26 cellular contexts compared by ENCODE assay signal in genomic region chrX:44305921-44306320, GRCh38. TPM values are rescaled to one million over a fixed set of nuclear protein-coding genes. Genes with fewer than 3 reads are reported as not detected.
A peak's percentile ranks its signal among the peaks of the same experiment; 100 is the strongest.
DNase-seq lines count a peak whose midpoint lies in the region; ATAC-seq, FAIRE-seq and TF ChIP-seq lines count a peak whose summit lies in the region.
"Had no signal": no experiment of that assay in that cellular context is flagged by ENCODE, and none has a peak within 500 bp of the region (broad histone marks: within the 10 kb centered on the region; RNA-seq: fewer than 3 reads in every experiment).

No MANE protein-coding gene starts in this region.

- H3K4me3 ChIP-seq in RWPE2 (ENCODE audit: severe bottlenecking): no peak overlapping the region
- no peak overlapping the region for H3K4me3 ChIP-seq in small intestine (ENCODE audit: low read depth in 1 of 2, low read length in 2 of 2)
- H3K4me3 ChIP-seq in WERI-Rb-1 (ENCODE audit: low read depth, low read length): no peak overlapping the region
- H3K4me3 ChIP-seq: BLaER1, GM23248, ovary, right atrium auricular region, upper lobe of left lung had no signal

- peak overlapping the region; percentile 8 for H3K27ac ChIP-seq in RWPE2 (ENCODE audit: poor library complexity, severe bottlenecking)
- H3K27ac ChIP-seq in small intestine (ENCODE audit: low read depth in 1 of 2, low read length in 1 of 2): peak overlapping the region in 1 of 2 donors; percentile 34
- no peak overlapping the region for H3K27ac ChIP-seq in WERI-Rb-1
- H3K27ac ChIP-seq: BLaER1, GM23248, ovary, right atrium auricular region, upper lobe of left lung had no signal

- 0 out of 3 replicates have a peak, but pooled peaks have one; percentile 10 for ATAC-seq in RWPE2 (ENCODE audit: low read depth)
- no peak for ATAC-seq in GM18861 (IDR thresholded peaks at IDR 0.05; ENCODE audit: unreplicated experiment)
- ATAC-seq: activated T-helper 17 cell treated with anti-CD3 and anti-CD28 coated beads, Interleukin-2, amount 50 U/mL, for 72 hours; left lobe of liver; natural killer cell; Right ventricle myocardium inferior had no signal

- H3K9me3 ChIP-seq in RWPE2 (ENCODE audit: severe bottlenecking) (no peaks in the 10 kb centered on the region), small intestine (ENCODE audit: control insufficient read depth, low read depth) (no peaks in the 10 kb centered on the region), WERI-Rb-1 (ENCODE audit: severe bottlenecking) (no peaks in the 10 kb centered on the region)
- H3K9me3 ChIP-seq: ovary, right atrium auricular region, upper lobe of left lung had no signal

- H3K36me3 ChIP-seq in RWPE2 (ENCODE audit: low read depth) (no peaks in the 10 kb centered on the region), small intestine (ENCODE audit: control insufficient read depth in 2 of 2, insufficient read depth in 2 of 2, low read length in 2 of 2) (no peaks in the 10 kb centered on the region), WERI-Rb-1 (no peaks in the 10 kb centered on the region)
- H3K36me3 ChIP-seq: BLaER1, ovary, right atrium auricular region, upper lobe of left lung had no signal

- DNase-seq in NCI-H2227 (lab: John Stamatoyannopoulos, UW; ENCODE audit: unreplicated experiment) (peak; percentile 38), NCI-H2227 treated with DMSO at 0.1 percent for 48 hours (lab: John Stamatoyannopoulos, UW) (no peak), NCI-H2171 (lab: John Stamatoyannopoulos, UW) (peak; percentile 36), RWPE2 (ENCODE audit: low spot score) (no peak), small intestine (peak; percentile 29), WERI-Rb-1 (no peak), HT-29 (ENCODE audit: low spot score) (no peak)
- DNase-seq: activated CD4-positive, alpha-beta T cell treated with anti-CD3 and anti-CD28 coated beads for 48 hours; activated naive CD8-positive, alpha-beta T cell treated with anti-CD3 and anti-CD28 coated beads for 36 hours; effector CD8-positive, alpha-beta T cell; glutamatergic neuron; GM23248; natural killer cell; NCI-H1048; NCI-H2029; ovary; stimulated activated CD4-positive, alpha-beta T cell treated with anti-CD3 and anti-CD28 coated beads, Interleukin-12 subunit alpha, Interleukin-12 subunit beta, amount 100 ng/mL, for 4 hours; SW 1271; upper lobe of left lung had no signal

- H3K4me1 ChIP-seq in RWPE2 (ENCODE audit: insufficient read depth, poor library complexity, severe bottlenecking) (peaks cover 4% of the 10 kb centered on the region), small intestine (ENCODE audit: control insufficient read depth in 2 of 2, insufficient read depth in 1 of 2, low read depth in 1 of 2, low read length in 1 of 2) (no peaks in the 10 kb centered on the region)
- H3K4me1 ChIP-seq: right atrium auricular region, upper lobe of left lung had no signal

- no peak for FAIRE-seq in small intestine (lab: Jason Lieb, UNC)

- WGBS in small intestine, 3 donors: 12 to 61% (median 46%) methylated on average over 3 to 4 of the region's 4 CpGs

- H3K27me3 ChIP-seq in RWPE2 (ENCODE audit: insufficient read depth, poor library complexity, severe bottlenecking) (no peaks in the 10 kb centered on the region), small intestine (ENCODE audit: control insufficient read depth in 2 of 2, insufficient read depth in 2 of 2, low read length in 2 of 2) (no peaks in the 10 kb centered on the region), WERI-Rb-1 (ENCODE audit: insufficient read depth, low read depth, severe bottlenecking) (no peaks in the 10 kb centered on the region)
- H3K27me3 ChIP-seq: BLaER1, ovary, right atrium auricular region, upper lobe of left lung had no signal

- TF ChIP-seq CTCF in RWPE2 (IDR thresholded peaks at IDR 0.05; ENCODE audit: poor library complexity, severe bottlenecking) (no peak), WERI-Rb-1 (IDR thresholded peaks at IDR 0.05; ENCODE audit: low read depth, low read length) (no peak)

RNA-seq across cellular contexts. Expression of gene EFHC2, which starts 37.6 kb away (rescaled TPM):
- under 1 TPM in 2 of 3 donors, not detected in 1; 0.54 to 0.78 TPM for polyA plus RNA-seq in small intestine
- 0.21 TPM in 1 of 2 replicates, not detected in the other for total RNA-seq in HT-29 (2014; rRNA removed; shearing (Covaris generic))
- total RNA-seq: G401, GM23248 had no signal

Comparison
In these comparisons a context has a peak if more than half of its experiments do, and no peak if none do; other contexts are left out.
1. DNase-seq: peak in NCI-H2227 (single experiment), NCI-H2171 (single experiment) and small intestine (single experiment); none in NCI-H2227 treated with DMSO at 0.1 percent for 48 hours (single experiment), RWPE2 (single experiment), WERI-Rb-1 (single experiment) and HT-29 (single experiment).